Comparison of ENCODE assay signal across 8 cellular contexts in the genomic region with DNA sequence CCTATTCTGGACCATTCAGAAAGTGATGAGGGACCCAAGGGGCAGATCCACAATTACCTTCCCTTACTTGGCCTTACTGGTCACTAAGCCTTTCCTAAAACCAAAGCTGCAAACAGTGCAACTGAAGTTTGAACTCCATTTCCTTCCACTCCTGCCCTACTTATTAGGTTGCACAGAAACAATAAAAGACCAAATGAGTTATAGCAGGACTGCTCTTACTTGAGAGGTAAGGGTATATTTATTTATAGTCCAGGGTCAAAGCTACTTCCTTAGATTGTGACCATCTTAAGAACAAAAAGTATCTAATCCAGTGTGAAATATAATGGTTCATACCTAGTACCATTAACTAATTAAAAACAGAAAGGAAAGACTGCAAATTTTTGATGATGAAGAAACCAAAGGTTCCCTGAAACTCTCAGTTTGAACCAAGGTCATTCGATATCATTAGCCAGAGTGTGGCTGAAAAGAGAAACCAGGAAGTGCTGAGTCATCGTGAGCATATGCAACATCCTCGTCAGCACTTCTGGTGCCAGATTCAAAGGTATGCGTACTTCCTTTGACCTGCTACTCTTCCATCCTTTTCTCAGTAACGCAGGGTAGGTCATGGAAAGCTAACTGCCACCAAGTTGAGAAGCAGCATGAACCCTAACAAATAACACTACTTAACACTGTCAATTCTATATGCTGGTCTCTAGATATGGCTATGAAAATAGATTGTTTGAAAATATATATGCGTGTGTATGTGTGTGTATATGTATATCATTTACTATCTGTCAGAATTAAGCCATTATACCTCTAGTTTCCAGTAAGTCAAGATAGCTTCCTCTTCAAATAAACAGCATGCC. TPM values are rescaled to one million over a fixed set of nuclear protein-coding genes. Genes with fewer than 3 reads are reported as not detected.
DNase-seq lines count a peak whose midpoint lies in the region; ATAC-seq and TF ChIP-seq lines count a peak whose summit lies in the region.

No MANE protein-coding gene starts in this region.

- H3K9me2 ChIP-seq in Karpas-422 (replicated peaks; ENCODE audit: insufficient read depth, low read length): no peaks in the 10 kb centered on the region

- H3K4me1 ChIP-seq in HAP-1: peaks cover 23% of the 10 kb centered on the region
- H3K4me1 ChIP-seq in Karpas-422 (ENCODE audit: low read length): peaks cover 65% of the 10 kb centered on the region
- H3K4me1 ChIP-seq in left lung: peaks cover 0 to 36% of the 10 kb centered on the region in 2 donors

- H3K79me2 ChIP-seq in Karpas-422 (ENCODE audit: low read length): peaks cover 89% of the 10 kb centered on the region

- H4K20me1 ChIP-seq in Karpas-422 (ENCODE audit: insufficient read depth, low read depth, low read length): no peaks in the 10 kb centered on the region

- H3K27me3 Mint-ChIP-seq in T-helper 17 cell: no peaks in the 10 kb centered on the region

- H3K36me3 Mint-ChIP-seq in T-helper 17 cell (ENCODE audit: low read depth): peaks cover 3% of the 10 kb centered on the region

- intact Hi-C loops in left lung (cut with DNase I): no loop called here

- H3K36me3 ChIP-seq in HAP-1 (replicated peaks) (no peaks in the 10 kb centered on the region), Karpas-422 (ENCODE audit: insufficient read depth, low read length) (peaks cover 3% of the 10 kb centered on the region), left lung (no peaks in the 10 kb centered on the region)

- H3K4me3 Mint-ChIP-seq in T-helper 17 cell: peak overlapping the region; percentile 82

- no peaks in the 10 kb centered on the region for H3K9me3 ChIP-seq in HAP-1
- H3K9me3 ChIP-seq in Karpas-422 (ENCODE audit: low read length): no peaks in the 10 kb centered on the region
- no peaks in the 10 kb centered on the region for H3K9me3 ChIP-seq in T-helper 17 cell (ENCODE audit: control insufficient read depth, low read length, poor library complexity, severe bottlenecking)
- H3K9me3 ChIP-seq in left lung: no peaks in the 10 kb centered on the region

- H3K9ac ChIP-seq in Karpas-422 (ENCODE audit: low read length): peak overlapping the region; percentile 19

- TF ChIP-seq CTCF in choroid plexus epithelial cell (conservative IDR thresholded peaks at IDR 0.05; ENCODE audit: low read depth, low read length) (no peak), left lung (IDR thresholded peaks at IDR 0.05) (no peak)

- H3K4me1 Mint-ChIP-seq in T-helper 17 cell: peaks cover 33% of the 10 kb centered on the region

- ATAC-seq in T-helper 17 cell: peak; percentile 81
- ATAC-seq in left lung: peak; percentile 94

- H3K27ac ChIP-seq in Karpas-422 (ENCODE audit: low read length) (peak overlapping the region; percentile 94), left lung (peak overlapping the region; percentile 25 to 29)

- in situ Hi-C loops in HAP-1 (cut with MboI; ENCODE audit: low sequenced_read_pairs): no loop called here

- H3K4me2 ChIP-seq in Karpas-422 (ENCODE audit: low read depth, low read length, poor library complexity, severe bottlenecking): peak overlapping the region; percentile 44

- peak overlapping the region; percentile 92 for H3K27ac Mint-ChIP-seq in T-helper 17 cell

- H3K27me3 ChIP-seq in HAP-1 (ENCODE audit: low read depth): no peaks in the 10 kb centered on the region
- H3K27me3 ChIP-seq in Karpas-422 (ENCODE audit: low read length): no peaks in the 10 kb centered on the region
- H3K27me3 ChIP-seq in left lung: no peaks in the 10 kb centered on the region

- peak; percentile 60 for DNase-seq in NK-92 treated with Interleukin-12 subunit alpha and Interleukin-12 subunit beta, amount 100 ng/mL, for 24 hours (lab: John Stamatoyannopoulos, UW)
- DNase-seq in NK-92 (lab: John Stamatoyannopoulos, UW; ENCODE audit: unreplicated experiment) (no peak), HAP-1 (ENCODE audit: low spot score in 2 of 2) (peak; percentile 59 to 64), Karpas-422 (peak; percentile 89), T-helper 17 cell (peak in 1 of 3 donors; percentile 31), choroid plexus epithelial cell (ENCODE audit: low read depth) (peak; percentile 97), left lung (peak in 1 of 2 donors; percentile 56)
- DNase-seq in stimulated activated naive CD4-positive, alpha-beta T cell treated with Interleukin-2 at 50 U/mL for 16 hours (lab: John Stamatoyannopoulos, UW): peak; percentile 60

- H2AFZ ChIP-seq in Karpas-422 (ENCODE audit: low read length): peak overlapping the region; percentile 46

- H3K4me3 ChIP-seq in HAP-1: no peak overlapping the region
- H3K4me3 ChIP-seq in Karpas-422 (ENCODE audit: low read length): peak overlapping the region; percentile 7; the same call in 1 of the 2 replicates
- H3K4me3 ChIP-seq in choroid plexus epithelial cell (ENCODE audit: low read depth, low read length): no peak overlapping the region
- H3K4me3 ChIP-seq in left lung: no peak overlapping the region

RNA-seq across cellular contexts. Expression of a gene that starts 26.8 kb away (rescaled TPM):
- total RNA-seq in Karpas-422 (2014; rRNA removed; shearing (Covaris generic); ENCODE audit: low replicate concordance): 49.4 and 65.1 TPM in 2 replicates
- 10 to 100 TPM; 61.5 to 63.7 TPM for total RNA-seq in T-helper 17 cell
- 10 to 100 TPM; 20.3 to 24.0 TPM for total RNA-seq in left lung
